ENCODE assay signal across 19 cellular contexts in genomic region chr6:85672050-85672449, GRCh38. TPM values are rescaled to one million over a fixed set of nuclear protein-coding genes. Genes with fewer than 3 reads are reported as not detected.
DNase-seq lines count a peak whose midpoint lies in the region; ATAC-seq lines count a peak whose summit lies in the region.
"Had no signal": no experiment of that assay in that cellular context is flagged by ENCODE, and none has a peak within 500 bp of the region (broad histone marks: within the 10 kb centered on the region; RNA-seq: fewer than 3 reads in every experiment).

No MANE protein-coding gene starts in this region.

- no peaks in the 10 kb centered on the region for H3K9me3 Mint-ChIP-seq in immature natural killer cell

- DNase-seq in DMS 273 (lab: John Stamatoyannopoulos, UW; ENCODE audit: unreplicated experiment), result peak; percentile 51
- DNase-seq in DMS 273 treated with DMSO at 0.1 percent for 48 hours (lab: John Stamatoyannopoulos, UW), result no peak
- DNase-seq in ELR (ENCODE audit: low read depth), result peak; percentile 31
- peak; percentile 42 for DNase-seq in RPMI8226
- no peak for DNase-seq in immature natural killer cell
- DNase-seq in SW 1271 (lab: John Stamatoyannopoulos, UW), result no peak
- DNase-seq in NCI-H526 (lab: John Stamatoyannopoulos, UW), result no peak
- DNase-seq: activated CD8-positive, alpha-beta memory T cell treated with anti-CD3 and anti-CD28 coated beads for 24 hours; activated gamma-delta T cell; C1 segment of cervical spinal cord; cortex of kidney; heart left ventricle; midbrain; NCI-H2029; NCI-H510A treated with DMSO at 0.1 percent for 48 hours; PC-9; SK-N-SH had no signal

- H3K36me3 Mint-ChIP-seq in immature natural killer cell, result peaks cover 0 to 8% (median 4%) of the 10 kb centered on the region in 3 donors

- no peak overlapping the region for H3K4me3 Mint-ChIP-seq in immature natural killer cell

- H3K27ac Mint-ChIP-seq in immature natural killer cell, result peak overlapping the region in 4 of 6 donors; percentile 29 to 56 (median 43)

- no peaks in the 10 kb centered on the region for H3K27me3 Mint-ChIP-seq in immature natural killer cell (ENCODE audit: low read depth in 3 of 3)

- no peak for ATAC-seq in GM18873 (IDR thresholded peaks at IDR 0.05; ENCODE audit: low FRiP score, unreplicated experiment)
- ATAC-seq: esophagus mucosa, heart left ventricle had no signal

- H3K4me1 Mint-ChIP-seq in immature natural killer cell, result peaks cover 60 to 83% of the 10 kb centered on the region in 2 donors

RNA-seq across cellular contexts. Expression of gene SYNCRIP, which starts 29.4 kb away (rescaled TPM):
- polyA plus RNA-seq in immature natural killer cell, result 10 to 100 TPM; 39.1 to 83.6 (median 46.8) TPM

Comparison
In these comparisons a context has a peak if more than half of its experiments do, and no peak if none do; other contexts are left out.
1. DNase-seq: peak in DMS 273 (single experiment), ELR (single experiment) and RPMI8226 (single experiment); none in DMS 273 treated with DMSO at 0.1 percent for 48 hours (single experiment), immature natural killer cell (0 of 3), SW 1271 (0 of 2) and NCI-H526 (0 of 2).